18 cellular contexts compared by ENCODE assay signal in genomic region chr7:157797361-157797760, GRCh38.
DNase-seq lines count a peak whose midpoint lies in the region; ATAC-seq and TF ChIP-seq lines count a peak whose summit lies in the region.
"Had no signal": no experiment of that assay in that cellular context is flagged by ENCODE, and none has a peak within 500 bp of the region (broad histone marks: within the 10 kb centered on the region; RNA-seq: fewer than 3 reads in every experiment).

No MANE protein-coding gene starts in this region.

- H2BK5ac ChIP-seq in neuronal stem cell (ENCODE audit: low read length), result no peak overlapping the region

- H2AFZ ChIP-seq in neuronal stem cell (ENCODE audit: low read length), result no peak overlapping the region

- H3K27me3 ChIP-seq in heart right ventricle (peaks cover 0 to 10% (median 5%) of the 10 kb centered on the region in 7 donors), lower lobe of right lung (ENCODE audit: low read depth) (no peaks in the 10 kb centered on the region), neuronal stem cell (ENCODE audit: control insufficient read depth in 3 of 3, insufficient read depth in 3 of 3, low read depth in 1 of 3, low read length in 3 of 3) (peaks cover 0 to 2% (median 0%) of the 10 kb centered on the region in 3 experiments), gastrocnemius medialis (no peaks in the 10 kb centered on the region)

- no peaks in the 10 kb centered on the region for H3K79me1 ChIP-seq in neuronal stem cell (ENCODE audit: low read depth, low read length)

- no peak overlapping the region for H3K4me3 ChIP-seq in heart right ventricle
- no peak overlapping the region for H3K4me3 ChIP-seq in choroid plexus epithelial cell (ENCODE audit: low read depth, low read length)
- H3K4me3 ChIP-seq in lower lobe of right lung, result no peak overlapping the region
- no peak overlapping the region for H3K4me3 ChIP-seq in neuronal stem cell (ENCODE audit: low read length in 2 of 2)
- H3K4me3 ChIP-seq in gastrocnemius medialis, result no peak overlapping the region
- H3K4me3 ChIP-seq: A549 had no signal

- H2BK120ac ChIP-seq in neuronal stem cell (ENCODE audit: low read depth, low read length), result no peak overlapping the region

- H2BK15ac ChIP-seq in neuronal stem cell (ENCODE audit: low read length), result no peak overlapping the region

- H3K14ac ChIP-seq in neuronal stem cell (ENCODE audit: low read length), result no peak overlapping the region

- H3K36me3 ChIP-seq in heart right ventricle, result no peaks in the 10 kb centered on the region
- no peaks in the 10 kb centered on the region for H3K36me3 ChIP-seq in lower lobe of right lung
- H3K36me3 ChIP-seq in neuronal stem cell (replicated peaks in 1 of 2; ENCODE audit: control insufficient read depth in 2 of 2, insufficient read depth in 2 of 2, low read length in 2 of 2), result no peaks in the 10 kb centered on the region
- H3K36me3 ChIP-seq in gastrocnemius medialis, result no peaks in the 10 kb centered on the region

- no peak overlapping the region for H3K23ac ChIP-seq in neuronal stem cell (ENCODE audit: low read depth, low read length, poor library complexity)

- H4K8ac ChIP-seq in neuronal stem cell (ENCODE audit: low read depth, low read length), result no peak overlapping the region

- no peak overlapping the region for H3K4me2 ChIP-seq in neuronal stem cell (ENCODE audit: insufficient read depth, low read length, poor library complexity, severe bottlenecking)
- H3K4me2 ChIP-seq: A549 had no signal

- H3K18ac ChIP-seq in neuronal stem cell (ENCODE audit: low read length), result peak overlapping the region; percentile 21

- H4K91ac ChIP-seq in neuronal stem cell (ENCODE audit: low read depth, low read length, poor library complexity), result no peak overlapping the region

- H2AK5ac ChIP-seq in neuronal stem cell (ENCODE audit: low read depth, low read length), result no peak overlapping the region

- H3K4me1 ChIP-seq in heart right ventricle, result no peaks in the 10 kb centered on the region
- no peaks in the 10 kb centered on the region for H3K4me1 ChIP-seq in lower lobe of right lung
- peaks cover 15% of the 10 kb centered on the region in 2 donors for H3K4me1 ChIP-seq in neuronal stem cell (ENCODE audit: control insufficient read depth in 2 of 2, insufficient read depth in 1 of 2, low read depth in 1 of 2, low read length in 2 of 2)
- H3K4me1 ChIP-seq in gastrocnemius medialis, result no peaks in the 10 kb centered on the region
- H3K4me1 ChIP-seq: A549, Caco-2 had no signal

- TF ChIP-seq CTCF in heart right ventricle (IDR thresholded peaks at IDR 0.05) (no peak), choroid plexus epithelial cell (conservative IDR thresholded peaks at IDR 0.05; ENCODE audit: low read depth, low read length) (no peak), lower lobe of right lung (IDR thresholded peaks at IDR 0.05) (no peak), gastrocnemius medialis (IDR thresholded peaks at IDR 0.05 in 4 of 5, conservative IDR thresholded peaks at IDR 0.05 in 1 of 5) (no peak)

- no peak overlapping the region for H3K27ac ChIP-seq in heart right ventricle
- H3K27ac ChIP-seq in lower lobe of right lung, result no peak overlapping the region
- no peak overlapping the region for H3K27ac ChIP-seq in neuronal stem cell (replicated peaks; ENCODE audit: low read length)
- no peak overlapping the region for H3K27ac ChIP-seq in gastrocnemius medialis
- H3K27ac ChIP-seq: 22Rv1, A549, C4-2B, HL-60 had no signal

- H3K9me3 ChIP-seq in heart right ventricle (peaks cover 0 to 6% (median 0%) of the 10 kb centered on the region in 11 donors), lower lobe of right lung (no peaks in the 10 kb centered on the region), neuronal stem cell (replicated peaks in 1 of 2; ENCODE audit: control insufficient read depth in 2 of 2, insufficient read depth in 1 of 2, low read depth in 1 of 2, low read length in 2 of 2) (peaks cover 5% of the 10 kb centered on the region in 2 donors), gastrocnemius medialis (no peaks in the 10 kb centered on the region)
- H3K9me3 ChIP-seq: A549, Caco-2 had no signal

- H3K4ac ChIP-seq in neuronal stem cell (ENCODE audit: low read length), result no peak overlapping the region

- peak; percentile 41 for DNase-seq in Right ventricle myocardium inferior (ENCODE audit: missing footprints)
- DNase-seq in heart right ventricle, result no peak
- DNase-seq in choroid plexus epithelial cell (ENCODE audit: low read depth), result peak; percentile 9
- DNase-seq in lower lobe of right lung, result peak; percentile 38
- DNase-seq in neuronal stem cell (ENCODE audit: low spot score), result no peak
- DNase-seq in NK-92 (lab: John Stamatoyannopoulos, UW; ENCODE audit: unreplicated experiment), result no peak
- DNase-seq in gastrocnemius medialis, result no peak
- DNase-seq: AML-193; Caco-2; CD4-positive, alpha-beta T cell; GDM1; GOT3; H9 had no signal

- ATAC-seq in Right ventricle myocardium inferior, result no peak
- no peak for ATAC-seq in heart right ventricle
- no peak for ATAC-seq in lower lobe of right lung
- ATAC-seq in gastrocnemius medialis, result no peak
- no peak for ATAC-seq in HG02798 (IDR thresholded peaks at IDR 0.05; ENCODE audit: poor library complexity, unreplicated experiment)
- ATAC-seq: A549 had no signal

- H3K9ac ChIP-seq in neuronal stem cell (ENCODE audit: low read depth, low read length, poor library complexity), result no peak overlapping the region

- H2BK12ac ChIP-seq in neuronal stem cell (ENCODE audit: low read length), result no peak overlapping the region

- in situ Hi-C loops in gastrocnemius medialis (cut with MboI; ENCODE audit: low sequenced_read_pairs in 4 of 4), result no loop called here

- 63 to 69% methylated on average over 12 of the region's 12 CpGs for WGBS in heart right ventricle, 2 donors
- no CpG with 5 or more reads among the region's 12 CpGs for WGBS in neuronal stem cell (ENCODE audit: extremely low coverage in 2 of 2, insufficient read length in 2 of 2, insufficient replicate concordance in 1 of 2), 2 donors

- intact Hi-C loops in Right ventricle myocardium inferior (cut with DNase I), result no loop called here
- intact Hi-C loops in heart right ventricle (cut with DNase I), result no loop called here
- intact Hi-C loops in lower lobe of right lung (cut with DNase I), result no loop called here
- intact Hi-C loops in gastrocnemius medialis (cut with DNase I; ENCODE audit: low total_unique reads), result no loop called here

- no peak for TF ChIP-seq POLR2A in gastrocnemius medialis (IDR thresholded peaks at IDR 0.05)

Comparison
In these comparisons a context has a peak if more than half of its experiments do, and no peak if none do; other contexts are left out.
1. DNase-seq: peak in Right ventricle myocardium inferior (single experiment), choroid plexus epithelial cell (single experiment) and lower lobe of right lung (single experiment); none in heart right ventricle (0 of 2), neuronal stem cell (single experiment), NK-92 (single experiment) and gastrocnemius medialis (0 of 2).